ENCODE assay signal across 8 cellular contexts in the genomic region with DNA sequence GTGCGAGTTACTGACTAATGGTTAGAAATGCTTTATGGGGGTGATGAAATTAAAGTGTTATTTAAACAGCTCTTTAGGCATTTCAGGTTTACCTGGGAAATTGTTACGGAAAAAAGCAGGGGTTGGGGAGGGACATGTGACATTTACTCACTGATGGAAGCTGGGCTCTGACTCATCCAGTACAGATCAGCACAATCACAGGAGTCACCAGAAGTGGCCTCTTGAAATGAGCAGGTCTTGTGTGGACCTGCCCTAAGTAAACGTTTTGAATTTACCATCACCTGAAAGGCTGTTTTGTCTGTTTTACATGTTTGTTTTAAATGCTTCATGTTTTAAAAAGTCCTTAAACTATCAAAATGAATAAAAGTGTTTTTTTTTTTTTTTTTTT. TPM values are rescaled to one million over a fixed set of nuclear protein-coding genes. Genes with fewer than 3 reads are reported as not detected.
DNase-seq lines count a peak whose midpoint lies in the region; ATAC-seq and TF ChIP-seq lines count a peak whose summit lies in the region.

No MANE protein-coding gene starts in this region.

- peak; percentile 69 for DNase-seq in activated effector memory CD4-positive, alpha-beta T cell treated with anti-CD3 and anti-CD28 coated beads, Interleukin-2, amount 50 U/mL, for 16 hours
- DNase-seq in activated effector memory CD4-positive, alpha-beta T cell treated with Interleukin-2 at 50 U/mL for 16 hours, result no peak
- DNase-seq in OCI-M1 (lab: John Stamatoyannopoulos, UW) (peak; percentile 57), epithelial cell of proximal tubule (ENCODE audit: low read depth) (peak; percentile 63), smooth muscle cell (lab: John Stamatoyannopoulos, UW; ENCODE audit: unreplicated experiment) (no peak), mesenteric fat pad (ENCODE audit: low spot score) (no peak), neuronal stem cell (ENCODE audit: low spot score) (no peak)

- H3K4me3 ChIP-seq in epithelial cell of proximal tubule (ENCODE audit: low read depth, low read length), result peak overlapping the region; percentile 85
- H3K4me3 ChIP-seq in smooth muscle cell, result no peak overlapping the region
- H3K4me3 ChIP-seq in neuronal stem cell (ENCODE audit: low read length in 2 of 2), result no peak overlapping the region

- no peaks in the 10 kb centered on the region for H3K36me3 ChIP-seq in smooth muscle cell (ENCODE audit: low read depth)
- peaks cover 3 to 54% of the 10 kb centered on the region in 2 donors for H3K36me3 ChIP-seq in neuronal stem cell (replicated peaks in 1 of 2; ENCODE audit: control insufficient read depth in 2 of 2, insufficient read depth in 2 of 2, low read length in 2 of 2)

- peak overlapping the region; percentile 97 for H3K27ac ChIP-seq in smooth muscle cell (ENCODE audit: low read depth)
- no peak overlapping the region for H3K27ac ChIP-seq in neuronal stem cell (replicated peaks; ENCODE audit: low read length)

- H3K4me1 ChIP-seq in smooth muscle cell (ENCODE audit: low read depth) (peaks cover 13% of the 10 kb centered on the region), neuronal stem cell (ENCODE audit: control insufficient read depth in 2 of 2, insufficient read depth in 1 of 2, low read depth in 1 of 2, low read length in 2 of 2) (peaks cover 3 to 19% of the 10 kb centered on the region in 2 donors)

- H3K79me1 ChIP-seq in neuronal stem cell (ENCODE audit: low read depth, low read length), result peaks cover 10% of the 10 kb centered on the region

- no peaks in the 10 kb centered on the region for H3K9me3 ChIP-seq in smooth muscle cell (replicated peaks; ENCODE audit: low read depth)
- H3K9me3 ChIP-seq in neuronal stem cell (replicated peaks in 1 of 2; ENCODE audit: control insufficient read depth in 2 of 2, insufficient read depth in 1 of 2, low read depth in 1 of 2, low read length in 2 of 2), result no peaks in the 10 kb centered on the region

- no peak overlapping the region for H2AFZ ChIP-seq in smooth muscle cell (ENCODE audit: low read depth)
- no peak overlapping the region for H2AFZ ChIP-seq in neuronal stem cell (ENCODE audit: low read length)

- TF ChIP-seq CTCF in epithelial cell of proximal tubule (conservative IDR thresholded peaks at IDR 0.05; ENCODE audit: low read depth, low read length) (no peak), smooth muscle cell (IDR thresholded peaks at IDR 0.05; ENCODE audit: borderline replicate concordance, insufficient read depth, poor library complexity, severe bottlenecking) (no peak)

- no peak overlapping the region for H2BK120ac ChIP-seq in neuronal stem cell (ENCODE audit: low read depth, low read length)

- H3K23ac ChIP-seq in neuronal stem cell (ENCODE audit: low read depth, low read length, poor library complexity), result no peak overlapping the region

- ATAC-seq in HG02678 (IDR thresholded peaks at IDR 0.05; ENCODE audit: unreplicated experiment), result no peak

- no peak overlapping the region for H4K8ac ChIP-seq in neuronal stem cell (ENCODE audit: low read depth, low read length)

- no peak overlapping the region for H3K14ac ChIP-seq in neuronal stem cell (ENCODE audit: low read length)

- H3K27me3 ChIP-seq in smooth muscle cell (ENCODE audit: low read depth) (no peaks in the 10 kb centered on the region), neuronal stem cell (ENCODE audit: control insufficient read depth in 3 of 3, insufficient read depth in 3 of 3, low read depth in 1 of 3, low read length in 3 of 3) (peaks cover 0 to 3% (median 0%) of the 10 kb centered on the region in 3 experiments)

- H3K4ac ChIP-seq in neuronal stem cell (ENCODE audit: low read length), result no peak overlapping the region

- H4K20me1 ChIP-seq in smooth muscle cell (ENCODE audit: low read depth), result peaks cover 67% of the 10 kb centered on the region

- no peak overlapping the region for H3K18ac ChIP-seq in neuronal stem cell (ENCODE audit: low read length)

- H3K79me2 ChIP-seq in smooth muscle cell (ENCODE audit: low read depth), result peaks cover 73% of the 10 kb centered on the region

- H3K4me2 ChIP-seq in smooth muscle cell (peak overlapping the region; percentile 90), neuronal stem cell (ENCODE audit: insufficient read depth, low read length, poor library complexity, severe bottlenecking) (no peak overlapping the region)

- no peak overlapping the region for H2BK5ac ChIP-seq in neuronal stem cell (ENCODE audit: low read length)

- 45% methylated on average over 3 of the region's 3 CpGs for WGBS in smooth muscle cell (ENCODE audit: low lambda C conversion rate)
- no CpG with 5 or more reads among the region's 3 CpGs for WGBS in neuronal stem cell (ENCODE audit: extremely low coverage in 2 of 2, insufficient read length in 2 of 2, insufficient replicate concordance in 1 of 2), 2 donors

- no peaks in the 10 kb centered on the region for H3F3A ChIP-seq in smooth muscle cell (ENCODE audit: low read depth)

- H4K91ac ChIP-seq in neuronal stem cell (ENCODE audit: low read depth, low read length, poor library complexity), result no peak overlapping the region

- H2BK12ac ChIP-seq in neuronal stem cell (ENCODE audit: low read length), result no peak overlapping the region

- no peak overlapping the region for H2BK15ac ChIP-seq in neuronal stem cell (ENCODE audit: low read length)

- peak overlapping the region; percentile 97 for H3K9ac ChIP-seq in smooth muscle cell (ENCODE audit: low read depth)
- no peak overlapping the region for H3K9ac ChIP-seq in neuronal stem cell (ENCODE audit: low read depth, low read length, poor library complexity)

- no peak overlapping the region for H2AK5ac ChIP-seq in neuronal stem cell (ENCODE audit: low read depth, low read length)

RNA-seq across cellular contexts. Expression of a gene that starts 2.3 kb away (rescaled TPM):
- total RNA-seq in epithelial cell of proximal tubule (133 and 175 TPM in 2 replicates), smooth muscle cell (101 and 125 TPM in 2 replicates), mesenteric fat pad (72.0 TPM)
- polyA plus RNA-seq in smooth muscle cell, result 127 and 132 TPM in 2 replicates
- 124 TPM for polyA plus RNA-seq in neuronal stem cell (2013, experiment 1 of 2)
- polyA plus RNA-seq in neuronal stem cell (2013, experiment 2 of 2), result 125 TPM

RNA-seq across cellular contexts. Expression of a gene that starts 27.8 kb away (rescaled TPM):
- 0.22 and 4.7 TPM in 2 replicates for total RNA-seq in epithelial cell of proximal tubule
- total RNA-seq in smooth muscle cell, result not detected in 2 replicates
- 2.0 and 3.4 TPM in 2 replicates for polyA plus RNA-seq in smooth muscle cell
- total RNA-seq in mesenteric fat pad, result 3.7 TPM
- 4.9 TPM for polyA plus RNA-seq in neuronal stem cell (2013, experiment 1 of 2)
- 4.7 TPM for polyA plus RNA-seq in neuronal stem cell (2013, experiment 2 of 2)

Comparison
In these comparisons a context has a peak if more than half of its experiments do, and no peak if none do; other contexts are left out.
1. DNase-seq: peak in activated effector memory CD4-positive, alpha-beta T cell treated with anti-CD3 and anti-CD28 coated beads, Interleukin-2, amount 50 U/mL, for 16 hours (single experiment), OCI-M1 (single experiment) and epithelial cell of proximal tubule (single experiment); none in activated effector memory CD4-positive, alpha-beta T cell treated with Interleukin-2 at 50 U/mL for 16 hours (single experiment), smooth muscle cell (single experiment), mesenteric fat pad (single experiment) and neuronal stem cell (single experiment).